Comparison of ENCODE assay signal across 9 cellular contexts in the genomic region with DNA sequence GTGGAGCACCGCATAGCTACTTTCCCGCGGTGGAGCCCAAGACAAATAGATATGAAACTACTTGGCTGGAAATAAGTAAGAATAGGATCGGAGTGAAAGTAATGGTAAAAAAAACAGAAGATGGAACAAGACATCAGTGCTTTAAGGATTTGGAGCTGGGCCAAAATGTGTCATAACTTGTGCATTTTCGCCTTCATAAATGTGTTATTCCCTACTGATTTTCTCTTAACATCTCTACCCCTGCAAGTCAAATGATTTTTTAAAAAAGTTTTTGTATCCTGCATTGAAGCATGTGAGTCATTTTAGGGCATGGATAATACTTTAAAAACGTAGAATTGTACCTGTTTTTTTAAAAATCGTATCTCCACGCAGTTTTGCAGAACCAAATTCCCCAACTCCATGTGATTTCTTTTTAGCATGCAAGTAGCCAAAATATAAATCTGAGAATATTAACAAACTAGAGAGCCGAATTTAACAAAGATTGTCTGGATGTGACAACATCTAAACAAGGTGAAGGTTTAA. TPM values are rescaled to one million over a fixed set of nuclear protein-coding genes. Genes with fewer than 3 reads are reported as not detected.
DNase-seq lines count a peak whose midpoint lies in the region; ATAC-seq, FAIRE-seq and TF ChIP-seq lines count a peak whose summit lies in the region.
"Had no signal": no experiment of that assay in that cellular context is flagged by ENCODE, and none has a peak within 500 bp of the region (broad histone marks: within the 10 kb centered on the region; RNA-seq: fewer than 3 reads in every experiment).

No MANE protein-coding gene starts in this region.

- no peaks in the 10 kb centered on the region for H4K20me1 ChIP-seq in SK-N-SH (ENCODE audit: insufficient read depth)

- H3K9me2 ChIP-seq in SK-N-SH, result no peaks in the 10 kb centered on the region

- H3K4me3 ChIP-seq in SK-N-SH (ENCODE audit: low read depth in 2 of 2, low read length in 1 of 2) (peak overlapping the region; percentile 59 to 73), fibroblast of the aortic adventitia (ENCODE audit: low read depth, low read length) (peak overlapping the region; percentile 68)

- DNase-seq in SK-N-SH, result no peak
- DNase-seq in T-cell, result no peak
- DNase-seq in fibroblast of the aortic adventitia (ENCODE audit: low read depth), result peak; percentile 65
- DNase-seq in renal cortical epithelial cell (ENCODE audit: low read depth), result peak; percentile 3
- no peak for DNase-seq in NCI-H774 (lab: John Stamatoyannopoulos, UW)
- no peak for DNase-seq in activated gamma-delta T cell (lab: John Stamatoyannopoulos, UW)
- no peak for DNase-seq in H54 (ENCODE audit: insufficient read length, low spot score)

- H3K4me2 ChIP-seq in SK-N-SH, result peak overlapping the region; percentile 98

- peaks cover 9 to 16% (median 12%) of the 10 kb centered on the region in 3 donors for H3K9me3 Mint-ChIP-seq in T-cell

- 27% methylated on average over 9 of the region's 9 CpGs for WGBS in SK-N-SH (ENCODE audit: low lambda C conversion rate)

- H3K9me3 ChIP-seq in SK-N-SH, result no peaks in the 10 kb centered on the region

- peak overlapping the region; percentile 82 to 91 for H3K27ac Mint-ChIP-seq in T-cell

- H3K36me3 ChIP-seq in SK-N-SH (replicated peaks in 1 of 2; ENCODE audit: control insufficient read depth in 1 of 2, insufficient read depth in 2 of 2, low read length in 1 of 2), result no peaks in the 10 kb centered on the region

- no peaks in the 10 kb centered on the region for H3K27me3 Mint-ChIP-seq in T-cell

- H3K4me1 Mint-ChIP-seq in T-cell, result peaks cover 31 to 36% (median 36%) of the 10 kb centered on the region in 3 donors

- no peaks in the 10 kb centered on the region; the same call in 1 of the 2 replicates for H3K27me3 ChIP-seq in SK-N-SH (ENCODE audit: insufficient read depth)

- CTCF ChIA-PET in SK-N-SH (lab: Yijun Ruan, JAX) (interaction anchor here (0.6 to 1.7 kb wide), 6 partner anchors 12 to 197 kb away, joined by 3 to 6 read pairs (median 3); no protein-coding TSS in a partner anchor), T-cell (lab: Charles Lee) (interaction anchor here (0.5 to 2.9 kb wide), 5 partner anchors 31 to 719 kb away, joined by 3 to 15 read pairs (median 4); no protein-coding TSS in a partner anchor)

- TF ChIP-seq CTCF in SK-N-SH (IDR thresholded peaks at IDR 0.05) (no peak), fibroblast of the aortic adventitia (IDR thresholded peaks at IDR 0.05; ENCODE audit: insufficient read depth, low read length) (no peak)

- H3K9ac ChIP-seq in SK-N-SH, result peak overlapping the region; percentile 49

- TF ChIP-seq POLR2A in H54 (IDR thresholded peaks at IDR 0.05; ENCODE audit: low read depth, low read length), result no peak

- H3K4me3 Mint-ChIP-seq in T-cell, result peak overlapping the region; percentile 68 to 91 (median 87)

- no peak overlapping the region; a peak in 1 of 4 replicates for H3K27ac ChIP-seq in SK-N-SH (ENCODE audit: low read depth in 2 of 2, low read length in 1 of 2)

- no peak for TF ChIP-seq RAD21 in SK-N-SH (IDR thresholded peaks at IDR 0.05; ENCODE audit: low read length)

- peaks cover 0 to 4% of the 10 kb centered on the region in 2 experiments; a peak in 3 of 4 replicates for H3K4me1 ChIP-seq in SK-N-SH (ENCODE audit: control insufficient read depth in 1 of 2, insufficient read depth in 2 of 2, low read depth in 1 of 2, low read length in 1 of 2)

- no peak for FAIRE-seq in H54 (lab: Jason Lieb, UNC)
- FAIRE-seq: G401.6 had no signal

- ATAC-seq in SK-N-SH treated with all-trans-retinoic acid at 6 μM for 48 hours (no peak), T-cell (replicated peaks in 1 of 4) (no peak)

- H2AFZ ChIP-seq in SK-N-SH (ENCODE audit: low read depth), result peak overlapping the region; percentile 92

- no peaks in the 10 kb centered on the region for H3K36me3 Mint-ChIP-seq in T-cell

- H3F3A ChIP-seq in SK-N-SH (replicated peaks; ENCODE audit: insufficient read depth), result peaks cover 9% of the 10 kb centered on the region

- H3K79me2 ChIP-seq in SK-N-SH (ENCODE audit: insufficient read depth), result no peaks in the 10 kb centered on the region

- TF ChIP-seq EP300 in SK-N-SH (IDR thresholded peaks at IDR 0.05; ENCODE audit: borderline replicate concordance in 1 of 2, low read depth in 1 of 2, low read length in 1 of 2), result no peak

- POLR2A ChIA-PET in SK-N-SH (lab: Yijun Ruan, JAX) (no interaction called here), T-cell (lab: Charles Lee) (interaction anchor here in 1 of 2 donors (1.0 kb wide), 1 partner anchor 69 kb away, joined by 3 read pairs; no protein-coding TSS in a partner anchor)

TF ChIP-seq in SK-N-SH, 30 proteins besides CTCF, POLR2A, EP300 and RAD21:
- TF ChIP-seq FOXJ3 (CRISPR knock-in tag; IDR thresholded peaks at IDR 0.05) (no peak), NFIC (IDR thresholded peaks at IDR 0.05; ENCODE audit: borderline replicate concordance) (peak; percentile 64), FOSL2 (IDR thresholded peaks at IDR 0.05; ENCODE audit: borderline replicate concordance, low read depth) (no peak)
TF ChIP-seq in SK-N-SH: peak in this region for 1.

TF ChIP-seq in SK-N-SH treated with all-trans-retinoic acid at 6 μM for 48 hours, 23 proteins besides CTCF, POLR2A, EP300 and RAD21 (continues in another document):
- TF ChIP-seq, protein P1, sequence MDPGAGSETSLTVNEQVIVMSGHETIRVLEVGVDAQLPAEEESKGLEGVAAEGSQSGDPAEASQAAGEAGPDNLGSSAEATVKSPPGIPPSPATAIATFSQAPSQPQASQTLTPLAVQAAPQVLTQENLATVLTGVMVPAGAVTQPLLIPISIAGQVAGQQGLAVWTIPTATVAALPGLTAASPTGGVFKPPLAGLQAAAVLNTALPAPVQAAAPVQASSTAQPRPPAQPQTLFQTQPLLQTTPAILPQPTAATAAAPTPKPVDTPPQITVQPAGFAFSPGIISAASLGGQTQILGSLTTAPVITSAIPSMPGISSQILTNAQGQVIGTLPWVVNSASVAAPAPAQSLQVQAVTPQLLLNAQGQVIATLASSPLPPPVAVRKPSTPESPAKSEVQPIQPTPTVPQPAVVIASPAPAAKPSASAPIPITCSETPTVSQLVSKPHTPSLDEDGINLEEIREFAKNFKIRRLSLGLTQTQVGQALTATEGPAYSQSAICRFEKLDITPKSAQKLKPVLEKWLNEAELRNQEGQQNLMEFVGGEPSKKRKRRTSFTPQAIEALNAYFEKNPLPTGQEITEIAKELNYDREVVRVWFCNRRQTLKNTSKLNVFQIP (CRISPR knock-in tag; IDR thresholded peaks at IDR 0.05; ENCODE audit: borderline replicate concordance, low read depth), result no peak
- TF ChIP-seq ZC3H10 (CRISPR knock-in tag; IDR thresholded peaks at IDR 0.05) (no peak), ESRRG (CRISPR knock-in tag; IDR thresholded peaks at IDR 0.05) (no peak), ZFP30 (CRISPR knock-in tag; IDR thresholded peaks at IDR 0.05) (no peak), CSDC2 (CRISPR knock-in tag; IDR thresholded peaks at IDR 0.05) (no peak), RARB (CRISPR knock-in tag; IDR thresholded peaks at IDR 0.05) (no peak)
- TF ChIP-seq, protein P2, sequence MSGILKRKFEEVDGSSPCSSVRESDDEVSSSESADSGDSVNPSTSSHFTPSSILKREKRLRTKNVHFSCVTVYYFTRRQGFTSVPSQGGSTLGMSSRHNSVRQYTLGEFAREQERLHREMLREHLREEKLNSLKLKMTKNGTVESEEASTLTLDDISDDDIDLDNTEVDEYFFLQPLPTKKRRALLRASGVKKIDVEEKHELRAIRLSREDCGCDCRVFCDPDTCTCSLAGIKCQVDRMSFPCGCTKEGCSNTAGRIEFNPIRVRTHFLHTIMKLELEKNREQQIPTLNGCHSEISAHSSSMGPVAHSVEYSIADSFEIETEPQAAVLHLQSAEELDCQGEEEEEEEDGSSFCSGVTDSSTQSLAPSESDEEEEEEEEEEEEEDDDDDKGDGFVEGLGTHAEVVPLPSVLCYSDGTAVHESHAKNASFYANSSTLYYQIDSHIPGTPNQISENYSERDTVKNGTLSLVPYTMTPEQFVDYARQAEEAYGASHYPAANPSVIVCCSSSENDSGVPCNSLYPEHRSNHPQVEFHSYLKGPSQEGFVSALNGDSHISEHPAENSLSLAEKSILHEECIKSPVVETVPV (CRISPR knock-in tag; IDR thresholded peaks at IDR 0.05), result no peak
- TF ChIP-seq, protein P3, sequence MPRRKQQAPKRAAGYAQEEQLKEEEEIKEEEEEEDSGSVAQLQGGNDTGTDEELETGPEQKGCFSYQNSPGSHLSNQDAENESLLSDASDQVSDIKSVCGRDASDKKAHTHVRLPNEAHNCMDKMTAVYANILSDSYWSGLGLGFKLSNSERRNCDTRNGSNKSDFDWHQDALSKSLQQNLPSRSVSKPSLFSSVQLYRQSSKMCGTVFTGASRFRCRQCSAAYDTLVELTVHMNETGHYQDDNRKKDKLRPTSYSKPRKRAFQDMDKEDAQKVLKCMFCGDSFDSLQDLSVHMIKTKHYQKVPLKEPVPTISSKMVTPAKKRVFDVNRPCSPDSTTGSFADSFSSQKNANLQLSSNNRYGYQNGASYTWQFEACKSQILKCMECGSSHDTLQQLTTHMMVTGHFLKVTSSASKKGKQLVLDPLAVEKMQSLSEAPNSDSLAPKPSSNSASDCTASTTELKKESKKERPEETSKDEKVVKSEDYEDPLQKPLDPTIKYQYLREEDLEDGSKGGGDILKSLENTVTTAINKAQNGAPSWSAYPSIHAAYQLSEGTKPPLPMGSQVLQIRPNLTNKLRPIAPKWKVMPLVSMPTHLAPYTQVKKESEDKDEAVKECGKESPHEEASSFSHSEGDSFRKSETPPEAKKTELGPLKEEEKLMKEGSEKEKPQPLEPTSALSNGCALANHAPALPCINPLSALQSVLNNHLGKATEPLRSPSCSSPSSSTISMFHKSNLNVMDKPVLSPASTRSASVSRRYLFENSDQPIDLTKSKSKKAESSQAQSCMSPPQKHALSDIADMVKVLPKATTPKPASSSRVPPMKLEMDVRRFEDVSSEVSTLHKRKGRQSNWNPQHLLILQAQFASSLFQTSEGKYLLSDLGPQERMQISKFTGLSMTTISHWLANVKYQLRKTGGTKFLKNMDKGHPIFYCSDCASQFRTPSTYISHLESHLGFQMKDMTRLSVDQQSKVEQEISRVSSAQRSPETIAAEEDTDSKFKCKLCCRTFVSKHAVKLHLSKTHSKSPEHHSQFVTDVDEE (CRISPR knock-in tag; IDR thresholded peaks at IDR 0.05), result no peak

RNA-seq across cellular contexts. Expression of a gene that starts 0.9 kb away (rescaled TPM):
- 0.38 and 0.49 TPM in 2 replicates for polyA plus RNA-seq in SK-N-SH (2012; rRNA removed)
- 0.62 and 0.76 TPM in 2 replicates for polyA plus RNA-seq in SK-N-SH (2012; cell fraction: cytosol; rRNA removed)
- 0.82 and 1.1 TPM in 2 replicates for polyA plus RNA-seq in SK-N-SH (2012; cell fraction: nucleus; rRNA removed)
- total RNA-seq in T-cell, result 1 to 10 TPM; 3.6 to 6.4 (median 5.1) TPM
- total RNA-seq in fibroblast of the aortic adventitia (ENCODE audit: low replicate concordance), result 0.74 and 1.9 TPM in 2 replicates
- total RNA-seq in renal cortical epithelial cell, result 0.99 and 2.1 TPM in 2 replicates

Comparison
In these comparisons a context has a peak if more than half of its experiments do, and no peak if none do; other contexts are left out.
1. DNase-seq: peak in fibroblast of the aortic adventitia (single experiment) and renal cortical epithelial cell (single experiment); none in SK-N-SH (single experiment), T-cell (0 of 34), NCI-H774 (single experiment), activated gamma-delta T cell (single experiment) and H54 (single experiment).